ENCODE assay signal across 8 cellular contexts in genomic region chr21:43362306-43362927, GRCh38.
DNase-seq lines count a peak whose midpoint lies in the region; ATAC-seq, FAIRE-seq and TF ChIP-seq lines count a peak whose summit lies in the region.

No MANE protein-coding gene starts in this region.

- H3K4me1 ChIP-seq in pancreas (no peaks in the 10 kb centered on the region), thymus (ENCODE audit: control insufficient read depth, insufficient read depth, low read length) (peaks cover 25% of the 10 kb centered on the region)

- H3K4me3 ChIP-seq in fibroblast of pulmonary artery (replicated peaks; ENCODE audit: low read depth, low read length) (no peak overlapping the region), pancreas (no peak overlapping the region), thymus (ENCODE audit: low read length) (peak overlapping the region; percentile 29)

- intact Hi-C loops in activated T-helper 1 cell treated with anti-CD3 and anti-CD28 coated beads, Interleukin-12 subunit alpha, Interleukin-12 subunit beta, Interleukin-2, Interleukin-4 antibody, amounts not matched to agents 30 ng/mL and 10 ng/mL and 1 ng/mL, durations not matched to agents 14 hours and 24 hours and 36 hours (cut with micrococcal nuclease): loop anchor here (10.0 kb wide), 1 partner anchor 282 kb away; no protein-coding TSS in a partner anchor
- intact Hi-C loops in pancreas (cut with DNase I): no loop called here

- H3K27ac ChIP-seq in pancreas (peak overlapping the region in 1 of 4 donors; percentile 39), thymus (ENCODE audit: low read depth) (peak overlapping the region; percentile 90)

- H3K4me3 Mint-ChIP-seq in activated T-helper 1 cell treated with anti-CD3 and anti-CD28 coated beads, Interleukin-12 subunit alpha, Interleukin-12 subunit beta, Interleukin-2, Interleukin-4 antibody, amounts not matched to agents 30 ng/mL and 10 ng/mL and 1 ng/mL, durations not matched to agents 14 hours and 24 hours and 36 hours: peak overlapping the region; percentile 83

- H3K4me1 Mint-ChIP-seq in activated T-helper 1 cell treated with anti-CD3 and anti-CD28 coated beads, Interleukin-12 subunit alpha, Interleukin-12 subunit beta, Interleukin-2, Interleukin-4 antibody, amounts not matched to agents 30 ng/mL and 10 ng/mL and 1 ng/mL, durations not matched to agents 14 hours and 24 hours and 36 hours (ENCODE audit: low read depth): peaks cover 24% of the 10 kb centered on the region

- no peak for FAIRE-seq in pancreas (lab: Jason Lieb, UNC)

- no peaks in the 10 kb centered on the region for H3K9me3 Mint-ChIP-seq in activated T-helper 1 cell treated with anti-CD3 and anti-CD28 coated beads, Interleukin-12 subunit alpha, Interleukin-12 subunit beta, Interleukin-2, Interleukin-4 antibody, amounts not matched to agents 30 ng/mL and 10 ng/mL and 1 ng/mL, durations not matched to agents 14 hours and 24 hours and 36 hours

- H3K27me3 Mint-ChIP-seq in activated T-helper 1 cell treated with anti-CD3 and anti-CD28 coated beads, Interleukin-12 subunit alpha, Interleukin-12 subunit beta, Interleukin-2, Interleukin-4 antibody, amounts not matched to agents 30 ng/mL and 10 ng/mL and 1 ng/mL, durations not matched to agents 14 hours and 24 hours and 36 hours (ENCODE audit: insufficient read depth): peaks cover 5% of the 10 kb centered on the region

- peak in 10 of 14 donors; percentile 3 to 57 (median 30) for DNase-seq in C1 segment of cervical spinal cord (lab: John Stamatoyannopoulos, UW)
- peak; percentile 88 for DNase-seq in NCI-H82 (lab: John Stamatoyannopoulos, UW)
- DNase-seq in activated T-helper 1 cell treated with anti-CD3 and anti-CD28 coated beads, Interleukin-12 subunit alpha, Interleukin-12 subunit beta, Interleukin-2, Interleukin-4 antibody, amounts not matched to agents 30 ng/mL and 10 ng/mL and 1 ng/mL, durations not matched to agents 14 hours and 24 hours and 36 hours (ENCODE audit: low spot score): peak; percentile 73
- peak; percentile 69 for DNase-seq in fibroblast of pulmonary artery (ENCODE audit: low read depth)
- peak in 1 of 6 donors; percentile 52 for DNase-seq in pancreas
- no peak for DNase-seq in ecto neural progenitor cell (ENCODE audit: low spot score)

- H3K36me3 Mint-ChIP-seq in activated T-helper 1 cell treated with anti-CD3 and anti-CD28 coated beads, Interleukin-12 subunit alpha, Interleukin-12 subunit beta, Interleukin-2, Interleukin-4 antibody, amounts not matched to agents 30 ng/mL and 10 ng/mL and 1 ng/mL, durations not matched to agents 14 hours and 24 hours and 36 hours (ENCODE audit: low read depth): no peaks in the 10 kb centered on the region

- H3K27ac Mint-ChIP-seq in activated T-helper 1 cell treated with anti-CD3 and anti-CD28 coated beads, Interleukin-12 subunit alpha, Interleukin-12 subunit beta, Interleukin-2, Interleukin-4 antibody, amounts not matched to agents 30 ng/mL and 10 ng/mL and 1 ng/mL, durations not matched to agents 14 hours and 24 hours and 36 hours: peak overlapping the region; percentile 91

- H3K27me3 ChIP-seq in pancreas (no peaks in the 10 kb centered on the region), thymus (ENCODE audit: control insufficient read depth, insufficient read depth) (no peaks in the 10 kb centered on the region)

- TF ChIP-seq CTCF in fibroblast of pulmonary artery (IDR thresholded peaks at IDR 0.05; ENCODE audit: low read length, missing control alignments) (no peak), pancreas (IDR thresholded peaks at IDR 0.05) (no peak)

- ATAC-seq in GM21423 (IDR thresholded peaks at IDR 0.05; ENCODE audit: unreplicated experiment) (peak; percentile 48), pancreas (peak in 3 of 4 donors; percentile 64 to 79 (median 74))

- H3K36me3 ChIP-seq in pancreas (no peaks in the 10 kb centered on the region), thymus (ENCODE audit: control insufficient read depth, insufficient read depth) (no peaks in the 10 kb centered on the region)

- no peaks in the 10 kb centered on the region for H3K9me3 ChIP-seq in pancreas
- H3K9me3 ChIP-seq in thymus (ENCODE audit: control insufficient read depth): no peaks in the 10 kb centered on the region

- WGBS in pancreas, 2 donors: 50 to 56% methylated on average over 37 of the region's 37 CpGs
- WGBS in thymus: 8% methylated on average over 37 of the region's 37 CpGs
